Comparison of ENCODE assay signal across 8 cellular contexts in genomic region chr1:154479764-154480421, GRCh38. TPM values are rescaled to one million over a fixed set of nuclear protein-coding genes. Genes with fewer than 3 reads are reported as not detected.
DNase-seq lines count a peak whose midpoint lies in the region; ATAC-seq and TF ChIP-seq lines count a peak whose summit lies in the region.

No MANE protein-coding gene starts in this region.

- no peaks in the 10 kb centered on the region for H3K27me3 ChIP-seq in right atrium auricular region

- peak; percentile 95 for ATAC-seq in sciatic nerve
- no peak for ATAC-seq in HG03378 (IDR thresholded peaks at IDR 0.05; ENCODE audit: unreplicated experiment)

- H3K36me3 ChIP-seq in right atrium auricular region = no peaks in the 10 kb centered on the region

- H3K27ac ChIP-seq in right atrium auricular region = no peak overlapping the region

- TF ChIP-seq CTCF in right atrium auricular region (IDR thresholded peaks at IDR 0.05) = peak; percentile 95 to 98

- no peaks in the 10 kb centered on the region for H3K9me3 ChIP-seq in right atrium auricular region

- intact Hi-C loops in sciatic nerve (cut with DNase I) = loop anchor here (10.0 kb wide), 1 partner anchor 65 kb away; no protein-coding TSS in a partner anchor

- DNase-seq in stimulated activated CD4-positive, alpha-beta T cell treated with anti-CD3 and anti-CD28 coated beads, Interleukin-12 subunit alpha, Interleukin-12 subunit beta, amount 100 ng/mL, for 24 hours (ENCODE audit: low read depth in 2 of 2) = peak; percentile 36 to 51
- no peak for DNase-seq in stimulated activated CD4-positive, alpha-beta T cell treated with anti-CD3 and anti-CD28 coated beads, Interleukin-4, amount 100 ng/mL, for 1 hour
- peak; percentile 80 to 95 (median 94) for DNase-seq in NCI-H1417 (lab: John Stamatoyannopoulos, UW)
- peak; percentile 79 for DNase-seq in SKM-1 (lab: John Stamatoyannopoulos, UW; ENCODE audit: unreplicated experiment)
- peak in 44 of 56 donors; percentile 11 to 88 (median 49) for DNase-seq in amygdala (lab: John Stamatoyannopoulos, UW)
- DNase-seq in right atrium auricular region (ENCODE audit: low spot score) = peak; percentile 80
- peak; percentile 71 for DNase-seq in sciatic nerve (ENCODE audit: low spot score)

- H3K4me3 ChIP-seq in right atrium auricular region = no peak overlapping the region

- H3K4me1 ChIP-seq in right atrium auricular region = peaks cover 0 to 23% of the 10 kb centered on the region in 2 donors

RNA-seq across cellular contexts. Expression of gene TDRD10, which starts 22.1 kb away (rescaled TPM):
- 1 to 10 TPM in 1 of 2 donors, under 1 TPM in 1; 0.85 to 1.8 TPM for total RNA-seq in right atrium auricular region
- 11.7 TPM for total RNA-seq in sciatic nerve

RNA-seq across cellular contexts. Expression of gene SHE, which starts 22.3 kb away (rescaled TPM):
- 10 to 100 TPM; 10.8 to 19.9 TPM for total RNA-seq in right atrium auricular region
- 30.5 TPM for total RNA-seq in sciatic nerve
